8 cellular contexts compared by ENCODE assay signal in genomic region chr10:97400665-97401454, GRCh38. TPM values are rescaled to one million over a fixed set of nuclear protein-coding genes. Genes with fewer than 3 reads are reported as not detected.
A peak's percentile ranks its signal among the peaks of the same experiment; 100 is the strongest.
DNase-seq lines count a peak whose midpoint lies in the region; ATAC-seq and TF ChIP-seq lines count a peak whose summit lies in the region.

RRP12 (minus strand) TSS chr10:97401340; CDS start chr10:97401231, 109 bp downstream.

- H3K36me3 Mint-ChIP-seq in IgD-negative memory B cell = no peaks in the 10 kb centered on the region

- ATAC-seq in GM21576 (IDR thresholded peaks at IDR 0.05; ENCODE audit: unreplicated experiment) (peak; percentile 93), mucosa of descending colon (peak; percentile 99)

- H3K9me3 Mint-ChIP-seq in IgD-negative memory B cell = no peaks in the 10 kb centered on the region

- peak within 1 kb of the TSS; percentile 74 for H3K4me3 ChIP-seq in epithelial cell of proximal tubule (ENCODE audit: low read depth, low read length)
- H3K4me3 ChIP-seq in mucosa of descending colon = peak within 1 kb of the TSS; percentile 60

- peaks cover 13 to 17% (median 13%) of the 10 kb centered on the region in 3 donors for H3K4me1 Mint-ChIP-seq in IgD-negative memory B cell

- H3K27ac Mint-ChIP-seq in IgD-negative memory B cell = peak within 1 kb of the TSS; percentile 83 to 99 (median 98)

- TF ChIP-seq CTCF in epithelial cell of proximal tubule (conservative IDR thresholded peaks at IDR 0.05; ENCODE audit: low read depth, low read length) (peak; percentile 17), mucosa of descending colon (IDR thresholded peaks at IDR 0.05) (no peak)

- intact Hi-C loops in mucosa of descending colon (cut with DNase I, micrococcal nuclease) = no loop called here

- H3K36me3 ChIP-seq in mucosa of descending colon (ENCODE audit: low read depth) = no peaks in the 10 kb centered on the region

- peaks cover 14% of the 10 kb centered on the region for H3K4me1 ChIP-seq in mucosa of descending colon (ENCODE audit: low read depth)

- H3K27me3 Mint-ChIP-seq in IgD-negative memory B cell = no peaks in the 10 kb centered on the region

- DNase-seq in DMS79 (lab: John Stamatoyannopoulos, UW) (peak; percentile 90), OCI-M1 (lab: John Stamatoyannopoulos, UW) (peak; percentile 98), activated T-cell treated with anti-CD3 and anti-CD28 coated beads for 24 hours (ENCODE audit: low read depth) (peak; percentile 82), epithelial cell of proximal tubule (ENCODE audit: low read depth) (peak; percentile 94), mucosa of descending colon (peak; percentile 67 to 95 (median 74))
- peak; percentile 54 to 55 for DNase-seq in stimulated activated CD8-positive, alpha-beta memory T cell treated with anti-CD3 and anti-CD28 coated beads, Interleukin-7, amount 100 ng/mL, for 1 hour (ENCODE audit: low read depth in 2 of 2)

- no peaks in the 10 kb centered on the region for H3K9me3 ChIP-seq in mucosa of descending colon

- peak within 1 kb of the TSS; percentile 87 to 99 (median 97) for H3K4me3 Mint-ChIP-seq in IgD-negative memory B cell

RNA-seq across cellular contexts. Expression of gene RRP12, which starts in this region (rescaled TPM):
- polyA plus RNA-seq in IgD-negative memory B cell = 15.0 TPM
- 23.5 and 46.3 TPM in 2 replicates for total RNA-seq in epithelial cell of proximal tubule
- total RNA-seq in mucosa of descending colon = 10 to 100 TPM; 14.6 to 19.4 (median 16.9) TPM

Comparison
In these comparisons a context has a peak if more than half of its experiments do, and no peak if none do; other contexts are left out.
1. Peak in every context shown above with its lines: DNase-seq, ATAC-seq and H3K4me3 ChIP-seq.